ENCODE assay signal across 11 cellular contexts in the genomic region with DNA sequence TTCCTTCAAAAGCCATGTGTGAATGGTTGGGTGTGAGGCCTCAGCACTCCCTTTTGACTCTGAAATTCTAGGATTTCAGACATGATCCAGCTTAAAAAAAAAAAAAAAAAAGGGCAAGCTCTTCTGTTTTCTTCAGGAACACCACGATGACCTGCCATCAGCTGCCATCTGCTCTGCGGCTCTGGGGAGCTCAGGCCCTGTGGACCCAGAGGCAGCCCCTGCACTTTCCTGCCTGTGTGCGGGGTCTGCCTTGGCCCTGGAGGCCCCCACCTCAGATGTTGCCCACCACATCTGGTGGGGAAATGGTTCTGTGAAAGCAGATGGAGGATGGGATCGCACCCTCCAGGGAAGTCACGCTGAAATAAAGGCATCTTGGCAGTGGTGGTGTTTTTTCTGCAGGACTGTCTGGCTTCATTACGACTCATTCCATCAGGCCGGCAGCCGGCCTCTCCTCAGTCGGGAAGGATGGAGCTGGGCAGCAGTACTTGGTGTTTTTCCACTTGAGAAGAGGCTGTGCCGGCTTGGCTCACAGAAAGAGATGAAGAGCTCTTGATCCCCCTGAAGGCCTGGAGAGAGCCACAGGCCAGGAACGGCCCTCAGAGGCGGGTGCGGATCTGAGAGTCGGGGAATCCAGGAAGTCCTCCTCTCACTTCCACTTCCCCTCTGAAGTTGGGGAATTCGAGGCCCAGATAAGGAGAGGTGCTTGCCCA.
DNase-seq lines count a peak whose midpoint lies in the region; ATAC-seq, FAIRE-seq and TF ChIP-seq lines count a peak whose summit lies in the region.
"Had no signal": no experiment of that assay in that cellular context is flagged by ENCODE, and none has a peak within 500 bp of the region (broad histone marks: within the 10 kb centered on the region; RNA-seq: fewer than 3 reads in every experiment).

No MANE protein-coding gene starts in this region.

- no peak overlapping the region for H3K4me3 ChIP-seq in dorsolateral prefrontal cortex
- H3K4me3 ChIP-seq in urinary bladder (ENCODE audit: low read depth, low read length): no peak overlapping the region
- no peak overlapping the region for H3K4me3 ChIP-seq in kidney (ENCODE audit: low read length in 2 of 2)

- peak; percentile 9 for DNase-seq in NCI-H1694 treated with DMSO at 0.1 percent for 48 hours (lab: John Stamatoyannopoulos, UW)
- DNase-seq in NCI-H1694 (lab: John Stamatoyannopoulos, UW): no peak
- DNase-seq in dorsolateral prefrontal cortex: peak in 2 of 10 donors; percentile 44 to 90
- DNase-seq in mesenteric fat pad (ENCODE audit: low spot score): peak; percentile 89
- DNase-seq in kidney: no peak
- DNase-seq in NCI-H1105 treated with DMSO at 0.1 percent for 48 hours (lab: John Stamatoyannopoulos, UW): no peak
- DNase-seq: activated gamma-delta T cell had no signal

- TF ChIP-seq CTCF in dorsolateral prefrontal cortex (IDR thresholded peaks at IDR 0.05 in 54 of 56, conservative IDR thresholded peaks at IDR 0.05 in 2 of 56; ENCODE audit: low read depth in 1 of 56, partially characterized antibody in 56 of 56): no peak
- TF ChIP-seq CTCF in kidney (IDR thresholded peaks at IDR 0.05; ENCODE audit: borderline replicate concordance, extremely low read depth, insufficient read depth): no peak

- intact Hi-C loops in dorsolateral prefrontal cortex (cut with DNase I): no loop called here
- intact Hi-C loops in kidney (cut with DNase I): no loop called here

- H3K9ac ChIP-seq in kidney (ENCODE audit: low read length in 2 of 2): no peak overlapping the region

- ATAC-seq in HG02571 (IDR thresholded peaks at IDR 0.05; ENCODE audit: unreplicated experiment): no peak

- H3K27ac ChIP-seq in dorsolateral prefrontal cortex (peak overlapping the region in 43 of 59 donors; percentile 3 to 94 (median 49)), urinary bladder (ENCODE audit: low read depth) (peak overlapping the region; percentile 80), kidney (ENCODE audit: low read depth in 2 of 2, low read length in 2 of 2) (peak overlapping the region in 1 of 2 donors; percentile 7)

- H3K4me1 ChIP-seq in urinary bladder (ENCODE audit: insufficient read depth): no peaks in the 10 kb centered on the region
- H3K4me1 ChIP-seq in kidney (ENCODE audit: control insufficient read depth in 1 of 2, insufficient read depth in 1 of 2, low read depth in 1 of 2, low read length in 2 of 2): peaks cover 0 to 7% of the 10 kb centered on the region in 2 donors

- WGBS in urinary bladder: 35% methylated on average over 15 of the region's 15 CpGs

- FAIRE-seq in kidney (lab: Jason Lieb, UNC): no peak
- FAIRE-seq: A204.1, islet of Langerhans had no signal

- H3K36me3 ChIP-seq in urinary bladder (ENCODE audit: insufficient read depth) (no peaks in the 10 kb centered on the region), kidney (ENCODE audit: control insufficient read depth in 1 of 2, insufficient read depth in 2 of 2, low read length in 2 of 2) (peaks cover 0 to under 1% of the 10 kb centered on the region in 2 donors)

- no peaks in the 10 kb centered on the region for H3K27me3 ChIP-seq in dorsolateral prefrontal cortex

- H3K9me3 ChIP-seq in kidney (ENCODE audit: control insufficient read depth in 1 of 2, low read length in 2 of 2): no peaks in the 10 kb centered on the region

Comparison
In these comparisons a context has a peak if more than half of its experiments do, and no peak if none do; other contexts are left out.
1. DNase-seq: peak in NCI-H1694 treated with DMSO at 0.1 percent for 48 hours (single experiment) and mesenteric fat pad (single experiment); none in NCI-H1694 (single experiment), kidney (single experiment) and NCI-H1105 treated with DMSO at 0.1 percent for 48 hours (single experiment).